In genomic region chr4:113639311-113639710, GRCh38 we compare ENCODE assay signal across 11 cellular contexts.
A peak's percentile ranks its signal among the peaks of the same experiment; 100 is the strongest.
DNase-seq lines count a peak whose midpoint lies in the region; ATAC-seq, FAIRE-seq and TF ChIP-seq lines count a peak whose summit lies in the region.
"Had no signal": no experiment of that assay in that cellular context is flagged by ENCODE, and none has a peak within 500 bp of the region (broad histone marks: within the 10 kb centered on the region; RNA-seq: fewer than 3 reads in every experiment).

No MANE protein-coding gene starts in this region.

- H3K36me3 Mint-ChIP-seq in astrocyte (ENCODE audit: low read depth, unreplicated experiment), result no peaks in the 10 kb centered on the region

- peaks cover 38% of the 10 kb centered on the region for H3K79me2 ChIP-seq in astrocyte (ENCODE audit: insufficient read depth, low read length)

- peaks cover 44% of the 10 kb centered on the region for H3K4me1 Mint-ChIP-seq in astrocyte (ENCODE audit: low read depth, unreplicated experiment)

- peak; percentile 8 for DNase-seq in stimulated activated CD4-positive, alpha-beta T cell treated with anti-CD3 and anti-CD28 coated beads, Interleukin-4, amount 100 ng/mL, for 24 hours
- DNase-seq in stimulated activated CD4-positive, alpha-beta T cell treated with anti-CD3 and anti-CD28 coated beads, Interleukin-4, amount 100 ng/mL, for 1 hour, result no peak
- DNase-seq in astrocyte (ENCODE audit: low read depth) (no peak), upper lobe of right lung (no peak), DMS 273 treated with DMSO at 0.1 percent for 48 hours (lab: John Stamatoyannopoulos, UW) (no peak), sigmoid colon (no peak)
- DNase-seq: effector memory CD8-positive, alpha-beta T cell; NCI-H774; trophoblast cell had no signal

- no peak overlapping the region for H3K27ac Mint-ChIP-seq in astrocyte (ENCODE audit: unreplicated experiment)

- H4K20me1 ChIP-seq in astrocyte (ENCODE audit: insufficient read depth, low read length), result peaks cover 59% of the 10 kb centered on the region

- no peak for TF ChIP-seq POLR2A in sigmoid colon (IDR thresholded peaks at IDR 0.05)

- H3K9me3 ChIP-seq in astrocyte (ENCODE audit: insufficient read depth, low read depth, low read length) (no peaks in the 10 kb centered on the region), upper lobe of right lung (no peaks in the 10 kb centered on the region), sigmoid colon (no peaks in the 10 kb centered on the region)

- H3K4me1 ChIP-seq in astrocyte (ENCODE audit: insufficient read depth, low read length), result peaks cover 40% of the 10 kb centered on the region
- H3K4me1 ChIP-seq in upper lobe of right lung, result peaks cover 33% of the 10 kb centered on the region
- H3K4me1 ChIP-seq in sigmoid colon, result peaks cover 0 to 68% (median 44%) of the 10 kb centered on the region in 4 donors

- peak overlapping the region; percentile 14 for H3K4me3 Mint-ChIP-seq in astrocyte (ENCODE audit: unreplicated experiment)

- no peak overlapping the region for H3K4me2 ChIP-seq in astrocyte (ENCODE audit: low read length)

- intact Hi-C loops in upper lobe of right lung (cut with DNase I), result no loop called here
- intact Hi-C loops in sigmoid colon (cut with DNase I), result no loop called here

- H3K27me3 ChIP-seq in astrocyte (ENCODE audit: insufficient read depth, low read length) (no peaks in the 10 kb centered on the region), upper lobe of right lung (no peaks in the 10 kb centered on the region), sigmoid colon (no peaks in the 10 kb centered on the region)

- H3K27me3 Mint-ChIP-seq in astrocyte (ENCODE audit: low read depth, unreplicated experiment), result no peaks in the 10 kb centered on the region
- H3K27me3 Mint-ChIP-seq: effector memory CD8-positive, alpha-beta T cell had no signal

- H3K9ac ChIP-seq in astrocyte (ENCODE audit: low read length), result no peak overlapping the region

- H2AFZ ChIP-seq in astrocyte (ENCODE audit: low read depth, low read length), result no peak overlapping the region

- no peaks in the 10 kb centered on the region for H3K9me3 Mint-ChIP-seq in astrocyte (ENCODE audit: unreplicated experiment)
- H3K9me3 Mint-ChIP-seq: effector memory CD8-positive, alpha-beta T cell had no signal

- H3K4me3 ChIP-seq in astrocyte (ENCODE audit: insufficient read depth, low read depth, low read length) (no peak overlapping the region), upper lobe of right lung (no peak overlapping the region), sigmoid colon (no peak overlapping the region)

- H3K27ac ChIP-seq in astrocyte (ENCODE audit: low read depth, low read length) (no peak overlapping the region), upper lobe of right lung (no peak overlapping the region), sigmoid colon (no peak overlapping the region)

- no peak for FAIRE-seq in astrocyte (lab: Jason Lieb, UNC)

- no peaks in the 10 kb centered on the region for H3K36me3 ChIP-seq in astrocyte (ENCODE audit: insufficient read depth, low read length)
- no peaks in the 10 kb centered on the region for H3K36me3 ChIP-seq in upper lobe of right lung
- no peaks in the 10 kb centered on the region for H3K36me3 ChIP-seq in sigmoid colon

- TF ChIP-seq EP300 in sigmoid colon (IDR thresholded peaks at IDR 0.05), result no peak

- 80 to 87% methylated on average over 2 of the region's 2 CpGs for WGBS in sigmoid colon, 2 donors

- peak; percentile 28 for ATAC-seq in HG02759 (IDR thresholded peaks at IDR 0.05; ENCODE audit: unreplicated experiment)
- peak; percentile 36 for ATAC-seq in upper lobe of right lung
- no peak for ATAC-seq in GM21825 (IDR thresholded peaks at IDR 0.05; ENCODE audit: unreplicated experiment)
- ATAC-seq: effector memory CD8-positive, alpha-beta T cell had no signal

- TF ChIP-seq CTCF in astrocyte (IDR thresholded peaks at IDR 0.05; ENCODE audit: insufficient read depth, low read depth, low read length), result no peak
- no peak for TF ChIP-seq CTCF in upper lobe of right lung (IDR thresholded peaks at IDR 0.05)
- no peak for TF ChIP-seq CTCF in sigmoid colon (IDR thresholded peaks at IDR 0.05)
